In genomic region chr12:92144631-92145480, GRCh38 we compare ENCODE assay signal across 7 cellular contexts. TPM values are rescaled to one million over a fixed set of nuclear protein-coding genes. Genes with fewer than 3 reads are reported as not detected.
DNase-seq lines count a peak whose midpoint lies in the region; ATAC-seq, FAIRE-seq and TF ChIP-seq lines count a peak whose summit lies in the region.

No MANE protein-coding gene starts in this region.

- H2AFZ ChIP-seq in IMR-90 (replicated peaks; ENCODE audit: low read length, poor library complexity): peak overlapping the region; percentile 64

- H4K5ac ChIP-seq in IMR-90 (ENCODE audit: low read depth, low read length): peak overlapping the region; percentile 4; the same call in 1 of the 2 replicates

- peak overlapping the region; percentile 99 for H3K4me3 Mint-ChIP-seq in activated naive CD8-positive, alpha-beta T cell treated with anti-CD3 and anti-CD28 coated beads for 36 hours

- POLR2A ChIA-PET in IMR-90 (lab: Charles Lee; ENCODE audit: unreplicated experiment): interaction anchor here (0.5 to 1.6 kb wide), 7 partner anchors 7 to 763 kb away, joined by 3 to 9 read pairs (median 5); no protein-coding TSS in a partner anchor

- no peak for FAIRE-seq in urothelium cell line (lab: Jason Lieb, UNC)

- H2AK9ac ChIP-seq in IMR-90 (replicated peaks; ENCODE audit: low read depth, low read length, poor library complexity): peak overlapping the region; percentile 93

- H3K4me2 ChIP-seq in IMR-90 (ENCODE audit: low read depth, low read length): peak overlapping the region; percentile 80

- H4K8ac ChIP-seq in IMR-90 (ENCODE audit: low read depth in 2 of 2, low read length in 2 of 2): peak overlapping the region; percentile 27 to 28; a peak in 2 of 4 replicates

- no peak overlapping the region for H2BK15ac ChIP-seq in IMR-90 (ENCODE audit: low read depth, low read length)

- H3K14ac ChIP-seq in IMR-90 (replicated peaks; ENCODE audit: low read depth, low read length): peak overlapping the region; percentile 88

- peak overlapping the region; percentile 45 for H3K4ac ChIP-seq in IMR-90 (ENCODE audit: low read depth, low read length)

- peaks cover 27% of the 10 kb centered on the region for H4K20me1 ChIP-seq in IMR-90 (ENCODE audit: insufficient read depth, low read length)

- DNase-seq in IMR-90: peak; percentile 52
- DNase-seq in SK-N-MC (ENCODE audit: low read depth, low spot score): no peak
- DNase-seq in activated naive CD8-positive, alpha-beta T cell treated with anti-CD3 and anti-CD28 coated beads for 36 hours: peak; percentile 46
- peak; percentile 44 for DNase-seq in left ventricle myocardium inferior
- peak; percentile 60 to 80 for DNase-seq in psoas muscle
- peak; percentile 14 for DNase-seq in urothelium cell line (ENCODE audit: low spot score)

- H3K18ac ChIP-seq in IMR-90 (ENCODE audit: low read depth, low read length): peak overlapping the region; percentile 80

- ATAC-seq in GM18498 (IDR thresholded peaks at IDR 0.05; ENCODE audit: unreplicated experiment) (peak; percentile 3), IMR-90 (ENCODE audit: low read depth) (no peak), psoas muscle (peak; percentile 49 to 67 (median 56))

- H3K36me3 ChIP-seq in IMR-90 (ENCODE audit: control insufficient read depth, insufficient read depth, low read length) (peaks cover 26% of the 10 kb centered on the region), SK-N-MC (ENCODE audit: insufficient read depth, low read length) (peaks cover 29% of the 10 kb centered on the region), left ventricle myocardium inferior (peaks cover 37% of the 10 kb centered on the region), psoas muscle (ENCODE audit: insufficient read depth in 1 of 2, low read depth in 1 of 2) (peaks cover 0 to 17% of the 10 kb centered on the region in 2 donors)

- TF ChIP-seq POLR2A in IMR-90 (IDR thresholded peaks at IDR 0.05; ENCODE audit: low read depth, low read length): no peak; the same call in 1 of the 2 replicates

- H3K9me3 ChIP-seq in IMR-90 (ENCODE audit: control insufficient read depth, insufficient read depth, low read length) (no peaks in the 10 kb centered on the region), SK-N-MC (ENCODE audit: low read depth, low read length) (no peaks in the 10 kb centered on the region), left ventricle myocardium inferior (replicated peaks) (no peaks in the 10 kb centered on the region), psoas muscle (no peaks in the 10 kb centered on the region)

- 0% methylated on average over 11 of the region's 69 CpGs; no CpG with 5 or more reads in 1 of the 2 experiments for WGBS in IMR-90 (ENCODE audit: extremely low coverage in 2 of 2, insufficient read length in 1 of 2), 2 experiments
- 0% methylated on average over 64 to 69 of the region's 69 CpGs for WGBS in psoas muscle, 3 donors

- in situ Hi-C loops in IMR-90 (cut with MboI; ENCODE audit: low sequenced_read_pairs): loop anchor here (5.0 to 10.0 kb wide), 2 partner anchors 427 to 760 kb away; no protein-coding TSS in a partner anchor

- H3K27me3 ChIP-seq in IMR-90 (ENCODE audit: control insufficient read depth, insufficient read depth, low read length): no peaks in the 10 kb centered on the region
- no peaks in the 10 kb centered on the region for H3K27me3 ChIP-seq in left ventricle myocardium inferior (ENCODE audit: low read depth)
- H3K27me3 ChIP-seq in psoas muscle (ENCODE audit: insufficient read depth in 3 of 3, low read length in 2 of 3): no peaks in the 10 kb centered on the region

- TF ChIP-seq RAD21 in IMR-90 (IDR thresholded peaks at IDR 0.05; ENCODE audit: low read length): no peak; the same call in 1 of the 2 replicates

- peak overlapping the region; percentile 14; the same call in 1 of the 2 replicates for H2AK5ac ChIP-seq in IMR-90 (ENCODE audit: low read depth, low read length)

- H3K9me3 Mint-ChIP-seq in activated naive CD8-positive, alpha-beta T cell treated with anti-CD3 and anti-CD28 coated beads for 36 hours: no peaks in the 10 kb centered on the region

- no peak for TF ChIP-seq CTCF in IMR-90 (conservative IDR thresholded peaks at IDR 0.05; ENCODE audit: low read depth, low read length)
- TF ChIP-seq CTCF in left ventricle myocardium inferior (IDR thresholded peaks at IDR 0.05; ENCODE audit: borderline replicate concordance): peak; percentile 8
- peak; percentile 4 for TF ChIP-seq CTCF in psoas muscle (IDR thresholded peaks at IDR 0.05)

- no peaks in the 10 kb centered on the region for H3K9me1 ChIP-seq in IMR-90 (ENCODE audit: insufficient read depth, low read length)

- dilution Hi-C loops in IMR-90 (cut with HindIII; ENCODE audit: low sequenced_read_pairs, unreplicated experiment): no loop called here

- H3K36me3 Mint-ChIP-seq in activated naive CD8-positive, alpha-beta T cell treated with anti-CD3 and anti-CD28 coated beads for 36 hours: peaks cover 75% of the 10 kb centered on the region

- intact Hi-C loops in IMR-90 (cut with micrococcal nuclease) (loop anchor here (1.0 to 5.0 kb wide), 10 partner anchors 83 to 763 kb away; no protein-coding TSS in a partner anchor), left ventricle myocardium inferior (cut with micrococcal nuclease) (loop anchor here (5.0 to 10.0 kb wide), 3 partner anchors 97 to 420 kb away; no protein-coding TSS in a partner anchor), psoas muscle (cut with DNase I) (loop anchor here (2.0 to 10.0 kb wide), 5 partner anchors 322 to 427 kb away; no protein-coding TSS in a partner anchor)

- H2BK20ac ChIP-seq in IMR-90 (ENCODE audit: low read depth, low read length): no peak overlapping the region

- peak overlapping the region; percentile 78 for H3K23ac ChIP-seq in IMR-90 (ENCODE audit: low read depth, low read length)

- H3K4me3 ChIP-seq in IMR-90 (ENCODE audit: insufficient read depth, low read depth, low read length): peak overlapping the region; percentile 88
- peak overlapping the region; percentile 94 for H3K4me3 ChIP-seq in SK-N-MC
- peak overlapping the region; percentile 97 for H3K4me3 ChIP-seq in left ventricle myocardium inferior
- peak overlapping the region; percentile 86 for H3K4me3 ChIP-seq in psoas muscle

- H3K56ac ChIP-seq in IMR-90 (ENCODE audit: extremely low read depth, insufficient read depth, low read length): peak overlapping the region; percentile 79

- peak overlapping the region; percentile 98 for H3K9ac ChIP-seq in IMR-90 (ENCODE audit: low read depth, low read length)
- H3K9ac ChIP-seq in SK-N-MC (ENCODE audit: insufficient read length): peak overlapping the region; percentile 89

- peaks cover 4 to 5% of the 10 kb centered on the region in 2 experiments; a peak in 1 of 4 replicates for H3K79me1 ChIP-seq in IMR-90 (ENCODE audit: low read depth in 1 of 2, low read length in 2 of 2)

- peak overlapping the region; percentile 79 for H2BK5ac ChIP-seq in IMR-90 (ENCODE audit: low read depth, low read length, poor library complexity, severe bottlenecking)

- H3K27ac Mint-ChIP-seq in activated naive CD8-positive, alpha-beta T cell treated with anti-CD3 and anti-CD28 coated beads for 36 hours: peak overlapping the region; percentile 96

- H3K27ac ChIP-seq in IMR-90 (ENCODE audit: insufficient read depth, low read length): peak overlapping the region; percentile 92
- H3K27ac ChIP-seq in SK-N-MC: no peak overlapping the region
- H3K27ac ChIP-seq in left ventricle myocardium inferior (replicated peaks): peak overlapping the region; percentile 98
- H3K27ac ChIP-seq in psoas muscle: peak overlapping the region; percentile 97

- H2BK120ac ChIP-seq in IMR-90 (ENCODE audit: low read depth, low read length): peak overlapping the region; percentile 1

- peak overlapping the region; percentile 60; the same call in 1 of the 2 replicates for H4K91ac ChIP-seq in IMR-90 (ENCODE audit: insufficient read depth, low read depth, low read length)

- BruUV-seq in IMR-90 (replicated peaks; lab: Mats Ljungman, UMichigan): no TSS peak

- peaks cover 8% of the 10 kb centered on the region for H3K27me3 Mint-ChIP-seq in activated naive CD8-positive, alpha-beta T cell treated with anti-CD3 and anti-CD28 coated beads for 36 hours

- H3K4me1 ChIP-seq in IMR-90 (ENCODE audit: control insufficient read depth, insufficient read depth, low read length) (no peaks in the 10 kb centered on the region), left ventricle myocardium inferior (peaks cover 70% of the 10 kb centered on the region), psoas muscle (peaks cover 38% of the 10 kb centered on the region)

- CTCF ChIA-PET in IMR-90 (lab: Yijun Ruan, JAX): interaction anchor here (0.6 to 2.2 kb wide), 17 partner anchors 11 to 763 kb away, joined by 3 to 15 read pairs (median 3); no protein-coding TSS in a partner anchor

- peaks cover 19% of the 10 kb centered on the region for H3K4me1 Mint-ChIP-seq in activated naive CD8-positive, alpha-beta T cell treated with anti-CD3 and anti-CD28 coated beads for 36 hours

TF ChIP-seq in IMR-90, 13 proteins besides CTCF, POLR2A, EP300 and RAD21:
- TF ChIP-seq ELK1 (IDR thresholded peaks at IDR 0.05; ENCODE audit: borderline replicate concordance, low read depth, low read length) (no peak), MAZ (IDR thresholded peaks at IDR 0.05; ENCODE audit: borderline replicate concordance, low read depth, low read length) (no peak), CHD1 (IDR thresholded peaks at IDR 0.05; ENCODE audit: low read depth, low read length) (peak; percentile 97; the same call in 1 of the 2 replicates), RFX5 (IDR thresholded peaks at IDR 0.05; ENCODE audit: low read depth, low read length) (no peak), MAFK (IDR thresholded peaks at IDR 0.05; ENCODE audit: low read depth, low read length) (no peak), BHLHE40 (IDR thresholded peaks at IDR 0.05; ENCODE audit: low read depth, low read length) (0 out of 2 replicates have a peak, but pooled peaks have one; percentile 25)

RNA-seq across cellular contexts. Expression of gene BTG1, which starts 0.8 kb away (rescaled TPM):
- total RNA-seq in IMR-90 (2012; rRNA removed) (3.8 and 8.1 TPM in 2 replicates), left ventricle myocardium inferior (79.4 TPM), psoas muscle (10 to 100 TPM; 18.4 to 34.2 (median 28.5) TPM)
- polyA plus RNA-seq in IMR-90 (2012; rRNA removed) (33.5 and 43.3 TPM in 2 replicates), psoas muscle (10 to 100 TPM in 2 of 3 donors, 1 to 10 TPM in 1; 9.9 to 12.6 (median 10.6) TPM)
- polyA plus RNA-seq in IMR-90 (2012; cell fraction: cytosol; rRNA removed): 3.7 and 12.0 TPM in 2 replicates
- polyA plus RNA-seq in IMR-90 (2012; cell fraction: nucleus; rRNA removed; ENCODE audit: low replicate concordance): 4.7 and 12.8 TPM in 2 replicates
- total RNA-seq in activated naive CD8-positive, alpha-beta T cell treated with anti-CD3 and anti-CD28 coated beads for 36 hours: 100 to 1,000 TPM; 147 to 153 TPM
